In genomic region chr6:41787219-41787917, GRCh38 we compare ENCODE assay signal across 8 cellular contexts. TPM values are rescaled to one million over a fixed set of nuclear protein-coding genes. Genes with fewer than 3 reads are reported as not detected.
DNase-seq lines count a peak whose midpoint lies in the region; ATAC-seq and TF ChIP-seq lines count a peak whose summit lies in the region.

Gene TOMM6 (plus strand): TSS chr6:41787694. CDS start chr6:41787698, 4 bp downstream.

- peaks cover 0 to 36% (median 19%) of the 10 kb centered on the region in 4 donors for H3K36me3 ChIP-seq in sigmoid colon

- 0 to 1% methylated on average over 55 of the region's 55 CpGs for WGBS in sigmoid colon, 2 donors

- peak in 1 of 4 donors; percentile 45 for TF ChIP-seq EP300 in sigmoid colon (IDR thresholded peaks at IDR 0.05)

- H3K27ac ChIP-seq in 22Rv1 (peak within 1 kb of the TSS; percentile 88), sigmoid colon (peak within 1 kb of the TSS; percentile 91 to 98 (median 96))

- intact Hi-C loops in sigmoid colon (cut with DNase I), result loop anchor here (1.0 to 10.0 kb wide), 6 partner anchors 53 to 713 kb away; partner anchors contain the start of genes BYSL, MED20, NFYA and OARD1

- ATAC-seq in GM18511 (IDR thresholded peaks at IDR 0.05; ENCODE audit: unreplicated experiment), result peak; percentile 87
- ATAC-seq in HG03039 (IDR thresholded peaks at IDR 0.05; ENCODE audit: unreplicated experiment), result peak; percentile 63

- in situ Hi-C loops in astrocyte of the spinal cord (cut with HindIII; ENCODE audit: low sequenced_read_pairs), result no loop called here

- H3K4me3 ChIP-seq in astrocyte of the spinal cord (ENCODE audit: low read depth, low read length), result peak within 1 kb of the TSS; percentile 97
- H3K4me3 ChIP-seq in sigmoid colon, result peak within 1 kb of the TSS; percentile 68 to 89 (median 83)

- TF ChIP-seq CTCF in 22Rv1 (IDR thresholded peaks at IDR 0.05), result peak; percentile 91
- peak; percentile 89 for TF ChIP-seq CTCF in astrocyte of the spinal cord (IDR thresholded peaks at IDR 0.05; ENCODE audit: low read depth, low read length)
- peak; percentile 86 to 98 (median 93) for TF ChIP-seq CTCF in sigmoid colon (IDR thresholded peaks at IDR 0.05)

- H3K27me3 ChIP-seq in sigmoid colon, result no peaks in the 10 kb centered on the region

- peak; percentile 71 to 95 for TF ChIP-seq POLR2A in sigmoid colon (IDR thresholded peaks at IDR 0.05)

- H3K4me1 ChIP-seq in sigmoid colon, result peaks cover 0 to 32% (median 23%) of the 10 kb centered on the region in 4 donors

- no peaks in the 10 kb centered on the region for H3K9me3 ChIP-seq in sigmoid colon

- peak; percentile 86 to 93 for DNase-seq in NCI-H2081 (lab: John Stamatoyannopoulos, UW)
- DNase-seq in T1000 (lab: John Stamatoyannopoulos, UW), result peak; percentile 88
- peak; percentile 96 for DNase-seq in astrocyte of the spinal cord (ENCODE audit: low read depth, low spot score)
- DNase-seq in hypothalamus (lab: John Stamatoyannopoulos, UW), result peak; percentile 66 to 96 (median 90)
- peak; percentile 97 for DNase-seq in sigmoid colon

RNA-seq across cellular contexts. Expression of gene TOMM6, which starts in this region (rescaled TPM):
- total RNA-seq in sigmoid colon, result 100 to 1,000 TPM; 116 to 154 (median 151) TPM
- 100 to 1,000 TPM; 209 to 309 (median 254) TPM for polyA plus RNA-seq in sigmoid colon

Comparison
In these comparisons a context has a peak if more than half of its experiments do, and no peak if none do; other contexts are left out.
1. Peak in every context shown above with its lines: DNase-seq, ATAC-seq, H3K4me3 ChIP-seq and H3K27ac ChIP-seq.